8 cellular contexts compared by ENCODE assay signal in the genomic region with DNA sequence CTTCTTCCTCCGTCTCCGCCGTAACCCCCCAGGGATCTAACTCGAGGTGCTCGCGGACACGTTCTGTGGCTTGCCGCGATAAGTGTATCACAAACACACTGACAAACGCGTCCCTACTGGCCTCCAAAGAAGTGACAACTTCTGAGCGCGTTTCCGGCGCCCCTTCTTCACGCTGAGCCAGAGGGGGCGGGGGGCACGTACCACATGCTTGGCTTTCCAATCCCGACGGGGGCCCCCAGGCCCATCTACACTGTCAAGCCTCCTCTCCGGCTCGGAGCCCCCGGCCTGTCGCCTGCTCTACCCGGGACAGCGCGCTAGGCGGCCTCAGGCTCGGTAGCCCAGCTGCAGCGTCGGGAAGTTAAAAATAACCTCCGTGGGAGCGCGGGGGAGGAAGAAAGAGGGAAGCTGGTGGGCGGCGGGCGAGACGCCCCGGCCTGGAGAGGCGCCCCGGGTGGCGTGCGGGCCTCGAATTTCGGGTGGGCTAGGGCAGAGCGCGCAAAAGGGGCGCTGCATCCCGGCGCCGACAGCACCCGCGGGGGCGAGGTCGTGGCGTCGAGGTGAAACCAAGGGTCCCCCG. TPM values are rescaled to one million over a fixed set of nuclear protein-coding genes. Genes with fewer than 3 reads are reported as not detected.
DNase-seq lines count a peak whose midpoint lies in the region; ATAC-seq, FAIRE-seq and TF ChIP-seq lines count a peak whose summit lies in the region.

No MANE protein-coding gene starts in this region.

- FAIRE-seq in A549 (lab: Jason Lieb, UNC) (no peak), GM12892 (lab: Jason Lieb, UNC) (no peak)

- no peak for TF ChIP-seq CTCF in A549 (IDR thresholded peaks at IDR 0.05)
- peak; percentile 19; the same call in 1 of the 2 replicates for TF ChIP-seq CTCF in WERI-Rb-1 (IDR thresholded peaks at IDR 0.05; ENCODE audit: low read depth, low read length)
- TF ChIP-seq CTCF in dorsolateral prefrontal cortex (IDR thresholded peaks at IDR 0.05 in 54 of 56, conservative IDR thresholded peaks at IDR 0.05 in 2 of 56; ENCODE audit: low read depth in 1 of 56, partially characterized antibody in 56 of 56): peak in 17 of 56 donors; percentile 5 to 43 (median 14)

- intact Hi-C loops in dorsolateral prefrontal cortex (cut with DNase I): no loop called here

- peak overlapping the region; percentile 71 to 88 for H3K27ac ChIP-seq in A549
- H3K27ac ChIP-seq in HUES48 (ENCODE audit: low read depth, low read length): no peak overlapping the region
- peak overlapping the region; percentile 7 for H3K27ac ChIP-seq in WERI-Rb-1
- H3K27ac ChIP-seq in dorsolateral prefrontal cortex: peak overlapping the region in 44 of 59 donors; percentile 13 to 84 (median 62)

- H3K4me1 ChIP-seq in A549 (peaks cover 20% of the 10 kb centered on the region), HUES48 (ENCODE audit: control insufficient read depth, insufficient read depth, low read length) (peaks cover 11% of the 10 kb centered on the region)

- H3K9me3 ChIP-seq in A549 (no peaks in the 10 kb centered on the region), HUES48 (ENCODE audit: control insufficient read depth, insufficient read depth, low read length) (no peaks in the 10 kb centered on the region), WERI-Rb-1 (ENCODE audit: severe bottlenecking) (no peaks in the 10 kb centered on the region)

- ATAC-seq in A549 (peak; percentile 26 to 46; a peak in 4 of 6 replicates), HG02571 (IDR thresholded peaks at IDR 0.05; ENCODE audit: unreplicated experiment) (no peak)
- peak; percentile 21 for ATAC-seq in stimulated activated naive CD8-positive, alpha-beta T cell treated with anti-CD3 and anti-CD28 coated beads, Interleukin-15, Interleukin-2, amounts not matched to agents 100 U/mL and 50 U/mL, for 24 hours

- H3K4me2 ChIP-seq in A549: peak overlapping the region; percentile 91

- H3K27me3 ChIP-seq in HUES48 (ENCODE audit: control insufficient read depth, insufficient read depth, low read length): peaks cover 55% of the 10 kb centered on the region
- H3K27me3 ChIP-seq in WERI-Rb-1 (ENCODE audit: insufficient read depth, low read depth, severe bottlenecking): peaks cover 14% of the 10 kb centered on the region
- peaks cover 0 to 15% (median 0%) of the 10 kb centered on the region in 45 donors for H3K27me3 ChIP-seq in dorsolateral prefrontal cortex

- TF ChIP-seq POLR2A in A549 (IDR thresholded peaks at IDR 0.05; ENCODE audit: low read length) (no peak), GM12892 (IDR thresholded peaks at IDR 0.05; ENCODE audit: low read depth, low read length) (no peak)

- DNase-seq in A549 (ENCODE audit: low read depth in 1 of 2, low spot score in 1 of 2) (peak; percentile 66 to 88), GM12892 (ENCODE audit: insufficient read length) (peak; percentile 54), WERI-Rb-1 (peak; percentile 66), dorsolateral prefrontal cortex (peak in 2 of 10 donors; percentile 44 to 47), lung microvascular endothelial cell (ENCODE audit: low read depth in 2 of 2) (peak; percentile 69 to 75)
- DNase-seq in stimulated activated naive CD8-positive, alpha-beta T cell treated with anti-CD3 and anti-CD28 coated beads, Interleukin-15, Interleukin-2, amounts not matched to agents 100 U/mL and 50 U/mL, for 24 hours: peak; percentile 67

- POLR2A ChIA-PET in A549 (lab: Yijun Ruan, JAX): interaction anchor here (2.7 kb wide), 1 partner anchor 31 kb away, joined by 24 read pairs; a partner anchor contains a TSS

- CTCF ChIA-PET in A549 (lab: Yijun Ruan, JAX): interaction anchor here (0.6 to 43.2 kb wide), 11 partner anchors 9 to 383 kb away, joined by 3 to 1094 read pairs (median 17); a partner anchor contains a TSS

- H3K4me3 ChIP-seq in A549 (peak overlapping the region; percentile 62), HUES48 (ENCODE audit: low read depth, low read length) (peak overlapping the region; percentile 73), WERI-Rb-1 (ENCODE audit: low read depth, low read length) (peak overlapping the region; percentile 74), dorsolateral prefrontal cortex (peak overlapping the region; percentile 40 to 74 (median 60))

- no peaks in the 10 kb centered on the region for H3K36me3 ChIP-seq in HUES48 (ENCODE audit: control insufficient read depth, insufficient read depth, low read length)
- H3K36me3 ChIP-seq in WERI-Rb-1: peaks cover 5% of the 10 kb centered on the region

- no peak for TF ChIP-seq RAD21 in A549 (conservative IDR thresholded peaks at IDR 0.05 in 1 of 2, IDR thresholded peaks at IDR 0.05 in 1 of 2)

- TF ChIP-seq EP300 in A549 (IDR thresholded peaks at IDR 0.05): no peak

- under 1% methylated on average over 41 of the region's 58 CpGs for WGBS in A549 (ENCODE audit: missing lambda C conversion rate)

- H3K9ac ChIP-seq in HUES48 (ENCODE audit: low read depth, low read length): no peak overlapping the region

TF ChIP-seq in A549, 52 proteins besides CTCF, POLR2A, EP300 and RAD21:
- TF ChIP-seq SMC3 (IDR thresholded peaks at IDR 0.05): no peak
- TF ChIP-seq GATA3 (IDR thresholded peaks at IDR 0.05; ENCODE audit: borderline replicate concordance): no peak
- TF ChIP-seq, protein P1, sequence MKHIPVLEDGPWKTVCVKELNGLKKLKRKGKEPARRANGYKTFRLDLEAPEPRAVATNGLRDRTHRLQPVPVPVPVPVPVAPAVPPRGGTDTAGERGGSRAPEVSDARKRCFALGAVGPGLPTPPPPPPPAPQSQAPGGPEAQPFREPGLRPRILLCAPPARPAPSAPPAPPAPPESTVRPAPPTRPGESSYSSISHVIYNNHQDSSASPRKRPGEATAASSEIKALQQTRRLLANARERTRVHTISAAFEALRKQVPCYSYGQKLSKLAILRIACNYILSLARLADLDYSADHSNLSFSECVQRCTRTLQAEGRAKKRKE (CRISPR knock-in tag; IDR thresholded peaks at IDR 0.05; ENCODE audit: low read depth): 0 out of 2 replicates have a peak, but pooled peaks have one; percentile 8
- TF ChIP-seq BHLHE40 (IDR thresholded peaks at IDR 0.05; ENCODE audit: low read depth, low read length): 0 out of 2 replicates have a peak, but pooled peaks have one; percentile 9
- TF ChIP-seq, protein P2, sequence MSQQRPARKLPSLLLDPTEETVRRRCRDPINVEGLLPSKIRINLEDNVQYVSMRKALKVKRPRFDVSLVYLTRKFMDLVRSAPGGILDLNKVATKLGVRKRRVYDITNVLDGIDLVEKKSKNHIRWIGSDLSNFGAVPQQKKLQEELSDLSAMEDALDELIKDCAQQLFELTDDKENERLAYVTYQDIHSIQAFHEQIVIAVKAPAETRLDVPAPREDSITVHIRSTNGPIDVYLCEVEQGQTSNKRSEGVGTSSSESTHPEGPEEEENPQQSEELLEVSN (IDR thresholded peaks at IDR 0.05; ENCODE audit: borderline replicate concordance, low read depth): peak; percentile 60
- TF ChIP-seq, protein P3, sequence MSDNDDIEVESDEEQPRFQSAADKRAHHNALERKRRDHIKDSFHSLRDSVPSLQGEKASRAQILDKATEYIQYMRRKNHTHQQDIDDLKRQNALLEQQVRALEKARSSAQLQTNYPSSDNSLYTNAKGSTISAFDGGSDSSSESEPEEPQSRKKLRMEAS (IDR thresholded peaks at IDR 0.05): peak; percentile 39
- TF ChIP-seq PHF8 (IDR thresholded peaks at IDR 0.05; ENCODE audit: borderline replicate concordance, low read depth): 0 out of 2 replicates have a peak, but pooled peaks have one; percentile 13
- TF ChIP-seq RNF2 (IDR thresholded peaks at IDR 0.05; ENCODE audit: borderline replicate concordance, low read depth): peak; percentile 91
- peak; percentile 87 for TF ChIP-seq HDAC2 (IDR thresholded peaks at IDR 0.05)
- TF ChIP-seq, protein P4, sequence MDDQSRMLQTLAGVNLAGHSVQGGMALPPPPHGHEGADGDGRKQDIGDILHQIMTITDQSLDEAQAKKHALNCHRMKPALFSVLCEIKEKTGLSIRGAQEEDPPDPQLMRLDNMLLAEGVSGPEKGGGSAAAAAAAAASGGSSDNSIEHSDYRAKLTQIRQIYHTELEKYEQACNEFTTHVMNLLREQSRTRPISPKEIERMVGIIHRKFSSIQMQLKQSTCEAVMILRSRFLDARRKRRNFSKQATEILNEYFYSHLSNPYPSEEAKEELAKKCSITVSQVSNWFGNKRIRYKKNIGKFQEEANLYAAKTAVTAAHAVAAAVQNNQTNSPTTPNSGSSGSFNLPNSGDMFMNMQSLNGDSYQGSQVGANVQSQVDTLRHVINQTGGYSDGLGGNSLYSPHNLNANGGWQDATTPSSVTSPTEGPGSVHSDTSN (IDR thresholded peaks at IDR 0.05): no peak
- TF ChIP-seq, protein P5, sequence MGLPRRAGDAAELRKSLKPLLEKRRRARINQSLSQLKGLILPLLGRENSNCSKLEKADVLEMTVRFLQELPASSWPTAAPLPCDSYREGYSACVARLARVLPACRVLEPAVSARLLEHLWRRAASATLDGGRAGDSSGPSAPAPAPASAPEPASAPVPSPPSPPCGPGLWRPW (IDR thresholded peaks at IDR 0.05): no peak

RNA-seq across cellular contexts. Expression of a gene that starts 0.7 kb away (rescaled TPM):
- polyA plus RNA-seq in A549 (2011; rRNA removed): 4.6 and 4.7 TPM in 2 replicates
- polyA plus RNA-seq in A549 (2012; cell fraction: cytosol; rRNA removed): 16.5 and 17.2 TPM in 2 replicates
- 45.7 and 46.2 TPM in 2 replicates for polyA plus RNA-seq in A549 (2012; cell fraction: nucleus; rRNA removed)
- polyA plus RNA-seq in A549 (2017; fragmentation: RNase III; extraction: RNeasy Plus Mini Kit Qiagen cat#74134 plus additional on column Dnase treatment): 11.8 to 14.9 TPM (median 13.0 TPM) in 3 replicates
- polyA minus RNA-seq in A549 (2011; rRNA and poly(A)+ RNA removed): 1.4 and 3.2 TPM in 2 replicates
- 0.47 TPM for polyA plus RNA-seq in GM12892 (2012; ENCODE audit: missing spikeins)
- total RNA-seq in dorsolateral prefrontal cortex: 10 to 100 TPM in 1 of 120 experiments, 1 to 10 TPM in 117, under 1 TPM in 2; 0.76 to 10.2 (median 2.9) TPM
- total RNA-seq in lung microvascular endothelial cell: 193 and 276 TPM in 2 replicates

RNA-seq across cellular contexts. Expression of a gene that starts 30.0 kb away (rescaled TPM):
- polyA plus RNA-seq in A549 (2011; rRNA removed) (80.9 and 92.1 TPM in 2 replicates), A549 (2017; fragmentation: RNase III; extraction: RNeasy Plus Mini Kit Qiagen cat#74134 plus additional on column Dnase treatment) (61.9 to 63.7 TPM (median 63.3 TPM) in 3 replicates)
- 85.4 and 116 TPM in 2 replicates for polyA plus RNA-seq in A549 (2012; cell fraction: cytosol; rRNA removed)
- polyA plus RNA-seq in A549 (2012; cell fraction: nucleus; rRNA removed): 82.9 and 108 TPM in 2 replicates
- 51.0 and 57.8 TPM in 2 replicates for polyA minus RNA-seq in A549 (2011; rRNA and poly(A)+ RNA removed)
- polyA plus RNA-seq in GM12892 (2012; ENCODE audit: missing spikeins): 37.8 TPM
- total RNA-seq in dorsolateral prefrontal cortex (100 to 1,000 TPM in 21 of 120 experiments, 10 to 100 TPM in 99; 61.6 to 131 (median 85.2) TPM), lung microvascular endothelial cell (69.7 and 103 TPM in 2 replicates)

Comparison
In these comparisons a context has a peak if more than half of its experiments do, and no peak if none do; other contexts are left out.
1. RNA of a gene that starts 0.7 kb away (total RNA-seq): 193 to 276 TPM in lung microvascular endothelial cell; 0.76 to 10.2 TPM in dorsolateral prefrontal cortex; every median in the first group is over 10 times any median in the second.
2. Peak in every context shown above with its lines, with median percentiles within 50 percentile points of each other: H3K4me3 ChIP-seq.